In genomic region chr4:155616112-155616511, GRCh38 we compare ENCODE assay signal across 17 cellular contexts. TPM values are rescaled to one million over a fixed set of nuclear protein-coding genes. Genes with fewer than 3 reads are reported as not detected.
"Had no signal": no experiment of that assay in that cellular context is flagged by ENCODE, and none has a peak within 500 bp of the region (broad histone marks: within the 10 kb centered on the region; RNA-seq: fewer than 3 reads in every experiment).

No MANE protein-coding gene starts in this region.

- H3K4me1 ChIP-seq: lower lobe of right lung, thyroid gland had no signal

- H3K36me3 ChIP-seq: lower lobe of right lung, thyroid gland, WERI-Rb-1 had no signal

- ATAC-seq: activated T-cell treated with anti-CD3 and anti-CD28 coated beads, Interleukin-2, amount 50 U/mL, for 72 hours; foreskin keratinocyte; lower lobe of right lung had no signal

- H3K9me3 ChIP-seq: lower lobe of right lung, thyroid gland had no signal

- H3K27ac ChIP-seq: foreskin keratinocyte, lower lobe of right lung, thyroid gland, WERI-Rb-1 had no signal

- H3K4me3 ChIP-seq: lower lobe of right lung, thyroid gland had no signal

- DNase-seq: activated CD4-positive, alpha-beta T cell treated with anti-CD3 and anti-CD28 coated beads for 1 hour; activated CD8-positive, alpha-beta memory T cell treated with anti-CD3 and anti-CD28 coated beads for 24 hours; activated CD8-positive, alpha-beta memory T cell treated with anti-CD3 and anti-CD28 coated beads, Interleukin-2, amount 50 U/mL, for 48 hours; activated effector memory CD4-positive, alpha-beta T cell treated with anti-CD3 and anti-CD28 coated beads, Interleukin-2, amount 50 U/mL, for 16 hours; activated naive CD4-positive, alpha-beta T cell treated with anti-CD3 and anti-CD28 coated beads, Interleukin-2, amount 50 U/mL, for 16 hours; activated T-cell treated with anti-CD3 and anti-CD28 coated beads, Interleukin-2, amount 50 U/mL, for 72 hours; foreskin keratinocyte; lower lobe of right lung; midbrain; nephron progenitor cell; retina; stimulated activated CD4-positive, alpha-beta T cell treated with anti-CD3 and anti-CD28 coated beads, Interleukin-2, amount 100 ng/mL, for 24 hours; stimulated activated naive CD4-positive, alpha-beta T cell treated with Interleukin-2 at 50 U/mL for 16 hours; SW 1271; T-helper 2 cell; thyroid gland; WERI-Rb-1 had no signal

- H3K27me3 ChIP-seq: foreskin keratinocyte, thyroid gland had no signal

RNA-seq across cellular contexts. Expression of gene GUCY1A1, which starts 50.5 kb away (rescaled TPM):
- polyA plus RNA-seq: foreskin keratinocyte had no signal
